ENCODE assay signal across 13 cellular contexts in genomic region chr6:35385457-35386202, GRCh38. TPM values are rescaled to one million over a fixed set of nuclear protein-coding genes. Genes with fewer than 3 reads are reported as not detected.
DNase-seq lines count a peak whose midpoint lies in the region; ATAC-seq, FAIRE-seq and TF ChIP-seq lines count a peak whose summit lies in the region.
"Had no signal": no experiment of that assay in that cellular context is flagged by ENCODE, and none has a peak within 500 bp of the region (broad histone marks: within the 10 kb centered on the region; RNA-seq: fewer than 3 reads in every experiment).

No MANE protein-coding gene starts in this region.

- H3K4me3 Mint-ChIP-seq in activated naive CD8-positive, alpha-beta T cell, result no peak overlapping the region
- H3K4me3 Mint-ChIP-seq in activated naive CD8-positive, alpha-beta T cell treated with anti-CD3 and anti-CD28 coated beads for 36 hours, result no peak overlapping the region
- H3K4me3 Mint-ChIP-seq: activated CD4-positive, alpha-beta T cell treated with anti-CD3 and anti-CD28 coated beads, Interleukin-2, amount 10 ng/mL, durations not matched to agents 24 days and 14 days had no signal

- H3K4me3 ChIP-seq in astrocyte of the spinal cord (ENCODE audit: low read depth, low read length), result no peak overlapping the region
- H3K4me3 ChIP-seq in HepG2 (replicated peaks in 1 of 3; ENCODE audit: insufficient read depth in 1 of 3, low read depth in 2 of 3, low read length in 3 of 3), result peak overlapping the region in 1 of 3 experiments; percentile 48; a peak in 2 of 6 replicates
- H3K4me3 ChIP-seq: BLaER1 had no signal

- H3K4me1 ChIP-seq in HepG2 (ENCODE audit: insufficient read depth, low read length), result peaks cover 18% of the 10 kb centered on the region

- no peak overlapping the region for H2AFZ ChIP-seq in HepG2 (ENCODE audit: low read length)

- H3K27me3 Mint-ChIP-seq in activated naive CD8-positive, alpha-beta T cell, result no peaks in the 10 kb centered on the region
- no peaks in the 10 kb centered on the region for H3K27me3 Mint-ChIP-seq in activated naive CD8-positive, alpha-beta T cell treated with anti-CD3 and anti-CD28 coated beads for 36 hours
- H3K27me3 Mint-ChIP-seq: activated CD4-positive, alpha-beta T cell treated with anti-CD3 and anti-CD28 coated beads, Interleukin-2, amount 10 ng/mL, durations not matched to agents 24 days and 14 days had no signal

- CTCF ChIA-PET in HepG2 (lab: Yijun Ruan, JAX; ENCODE audit: low intra/inter-chr PET ratio, low total read pairs), result interaction anchor here (1.1 kb wide), 1 partner anchor 43 kb away, joined by 4 read pairs; the partner anchor contains the start of gene PPARD

- no peaks in the 10 kb centered on the region for H4K20me1 ChIP-seq in HepG2 (ENCODE audit: insufficient read depth, low read length)

- POLR2A ChIA-PET in HepG2 (lab: Yijun Ruan, JAX), result no interaction called here

- TF ChIP-seq POLR2A in HepG2 (IDR thresholded peaks at IDR 0.05; ENCODE audit: insufficient read depth in 1 of 2, low read depth in 2 of 2, low read length in 2 of 2), result no peak

- no peaks in the 10 kb centered on the region for H3K9me3 Mint-ChIP-seq in activated naive CD8-positive, alpha-beta T cell (ENCODE audit: low read depth)
- H3K9me3 Mint-ChIP-seq in activated naive CD8-positive, alpha-beta T cell treated with anti-CD3 and anti-CD28 coated beads for 36 hours, result peaks cover 3% of the 10 kb centered on the region
- no peaks in the 10 kb centered on the region for H3K9me3 Mint-ChIP-seq in activated naive CD4-positive, alpha-beta T cell treated with anti-CD3 and anti-CD28 coated beads, Interleukin-2, amount 50 U/mL, for 72 hours
- H3K9me3 Mint-ChIP-seq: activated CD4-positive, alpha-beta T cell treated with anti-CD3 and anti-CD28 coated beads, Interleukin-2, amount 10 ng/mL, durations not matched to agents 24 days and 14 days had no signal

- H3K4me1 Mint-ChIP-seq in activated naive CD8-positive, alpha-beta T cell (ENCODE audit: low read depth), result peaks cover 32% of the 10 kb centered on the region
- H3K4me1 Mint-ChIP-seq in activated naive CD8-positive, alpha-beta T cell treated with anti-CD3 and anti-CD28 coated beads for 36 hours, result peaks cover 13% of the 10 kb centered on the region

- DNase-seq in activated naive CD8-positive, alpha-beta T cell treated with anti-CD3 and anti-CD28 coated beads for 36 hours, result no peak
- DNase-seq in astrocyte of the spinal cord (ENCODE audit: low read depth, low spot score), result peak; percentile 70
- DNase-seq in HepG2 (ENCODE audit: low spot score), result peak; percentile 47
- DNase-seq in urothelium cell line (ENCODE audit: low spot score), result peak; percentile 40
- DNase-seq in activated naive CD4-positive, alpha-beta T cell treated with anti-CD3 and anti-CD28 coated beads, Interleukin-2, amount 50 U/mL, for 72 hours (ENCODE audit: low spot score in 2 of 2), result no peak
- DNase-seq in NCI-H774 (lab: John Stamatoyannopoulos, UW), result no peak
- no peak for DNase-seq in caudate nucleus (lab: John Stamatoyannopoulos, UW)
- DNase-seq: activated CD4-positive, alpha-beta T cell treated with anti-CD3 and anti-CD28 coated beads, Interleukin-2, amount 10 ng/mL, durations not matched to agents 24 days and 14 days; brain microvascular endothelial cell; head of caudate nucleus had no signal

- peaks cover 8% of the 10 kb centered on the region for H3K36me3 Mint-ChIP-seq in activated naive CD8-positive, alpha-beta T cell
- peaks cover 16% of the 10 kb centered on the region for H3K36me3 Mint-ChIP-seq in activated naive CD8-positive, alpha-beta T cell treated with anti-CD3 and anti-CD28 coated beads for 36 hours
- peaks cover 6 to 19% of the 10 kb centered on the region in 2 donors for H3K36me3 Mint-ChIP-seq in activated naive CD4-positive, alpha-beta T cell treated with anti-CD3 and anti-CD28 coated beads, Interleukin-2, amount 50 U/mL, for 72 hours

- peaks cover 0 to 1% of the 10 kb centered on the region in 2 experiments; a peak in 1 of 5 replicates for H3K36me3 ChIP-seq in HepG2 (replicated peaks in 1 of 2; ENCODE audit: control insufficient read depth in 1 of 2, insufficient read depth in 2 of 2, low read length in 2 of 2)
- H3K36me3 ChIP-seq: brain microvascular endothelial cell had no signal

- peak overlapping the region; percentile 58 for H3K4me2 ChIP-seq in HepG2 (ENCODE audit: low read depth, low read length)

- TF ChIP-seq EP300 in HepG2 (IDR thresholded peaks at IDR 0.05; ENCODE audit: low read depth in 2 of 2, low read length in 2 of 2), result no peak
- no peak for TF ChIP-seq EP300 in HepG2 (CRISPR knock-in tag; IDR thresholded peaks at IDR 0.05; ENCODE audit: borderline replicate concordance)

- ATAC-seq in HepG2, result peak; percentile 93
- no peak for ATAC-seq in activated naive CD4-positive, alpha-beta T cell treated with anti-CD3 and anti-CD28 coated beads, Interleukin-2, amount 50 U/mL, for 72 hours
- ATAC-seq: Panc1 had no signal

- no TSS peak for BruUV-seq in HepG2 (replicated peaks; lab: Mats Ljungman, UMichigan)

- FAIRE-seq in HepG2 (lab: Jason Lieb, UNC) (no peak), urothelium cell line (lab: Jason Lieb, UNC) (no peak)

- in situ Hi-C loops in astrocyte of the spinal cord (cut with HindIII; ENCODE audit: low sequenced_read_pairs) (no loop called here), HepG2 (cut with HindIII; ENCODE audit: extremely low pct_ligation_motif_present, low pct_unique_long_range_greater_than_20kb) (no loop called here)

- H3K27me3 ChIP-seq in HepG2 (ENCODE audit: control insufficient read depth in 1 of 2, insufficient read depth in 2 of 2, low read length in 2 of 2), result no peaks in the 10 kb centered on the region
- H3K27me3 ChIP-seq: BLaER1, brain microvascular endothelial cell had no signal

- H3K9me3 ChIP-seq in HepG2 (ENCODE audit: low read length), result no peaks in the 10 kb centered on the region

- H3K9ac ChIP-seq in HepG2 (ENCODE audit: insufficient read depth, low read depth, low read length), result no peak overlapping the region
- H3K9ac ChIP-seq: BLaER1 had no signal

- peak overlapping the region; percentile 65 for H3K27ac ChIP-seq in HepG2 (ENCODE audit: extremely low read length, insufficient read depth, low read length)
- no peak overlapping the region for H3K27ac ChIP-seq in caudate nucleus (ENCODE audit: low read depth, low read length)
- H3K27ac ChIP-seq: brain microvascular endothelial cell had no signal

- H3K79me2 ChIP-seq in HepG2 (ENCODE audit: insufficient read depth, low read length), result no peaks in the 10 kb centered on the region

- intact Hi-C loops in HepG2 (cut with micrococcal nuclease; ENCODE audit: unreplicated experiment), result no loop called here

- no peak for TF ChIP-seq RAD21 in HepG2 (CRISPR knock-in tag; IDR thresholded peaks at IDR 0.05)

- WGBS in HepG2 (ENCODE audit: low lambda C conversion rate), result 23% methylated on average over 12 of the region's 14 CpGs

- no peak for TF ChIP-seq CTCF in astrocyte of the spinal cord (IDR thresholded peaks at IDR 0.05; ENCODE audit: low read depth, low read length)
- no peak for TF ChIP-seq CTCF in HepG2 (CRISPR knock-in tag; IDR thresholded peaks at IDR 0.05)

- H3K27ac Mint-ChIP-seq in activated naive CD8-positive, alpha-beta T cell, result peak overlapping the region; percentile 64
- no peak overlapping the region for H3K27ac Mint-ChIP-seq in activated naive CD8-positive, alpha-beta T cell treated with anti-CD3 and anti-CD28 coated beads for 36 hours
- peak overlapping the region in 1 of 2 donors; percentile 83 for H3K27ac Mint-ChIP-seq in activated naive CD4-positive, alpha-beta T cell treated with anti-CD3 and anti-CD28 coated beads, Interleukin-2, amount 50 U/mL, for 72 hours
- H3K27ac Mint-ChIP-seq: activated CD4-positive, alpha-beta T cell treated with anti-CD3 and anti-CD28 coated beads, Interleukin-2, amount 10 ng/mL, durations not matched to agents 24 days and 14 days had no signal

TF ChIP-seq in HepG2, 621 proteins besides CTCF, POLR2A, EP300 and RAD21 (continues in another document):
- peak; percentile 30; the same call in 1 of the 2 replicates for TF ChIP-seq KDM1A (CRISPR knock-in tag; IDR thresholded peaks at IDR 0.05)
- no peak for TF ChIP-seq ATAD3A (CRISPR knock-in tag; IDR thresholded peaks at IDR 0.05)

RNA-seq across cellular contexts. Expression of gene PPARD, which starts 43.3 kb away (rescaled TPM):
- total RNA-seq in activated naive CD8-positive, alpha-beta T cell treated with anti-CD3 and anti-CD28 coated beads for 36 hours, result 10 to 100 TPM; 17.0 to 17.8 TPM
- 5.8 and 6.1 TPM in 2 replicates for total RNA-seq in HepG2 (2016; rRNA removed; fragmentation: Illumina TruSeq; extraction: Trizol)
- total RNA-seq in HepG2 (2016; cell fraction: cytosol; rRNA removed; fragmentation: Illumina TruSeq; extraction: Trizol; ENCODE audit: low read depth), result 2.7 and 2.8 TPM in 2 replicates
- 4.8 and 5.7 TPM in 2 replicates for total RNA-seq in HepG2 (2016; cell fraction: insoluble cytoplasmic fraction; rRNA removed; fragmentation: Illumina TruSeq; extraction: Trizol)
- total RNA-seq in HepG2 (2016; cell fraction: membrane; rRNA removed; fragmentation: Illumina TruSeq; extraction: Trizol), result 6.6 and 7.6 TPM in 2 replicates
- 3.7 and 4.7 TPM in 2 replicates for total RNA-seq in HepG2 (2016; cell fraction: nucleus; rRNA removed; fragmentation: Illumina TruSeq; extraction: Trizol)
- polyA plus RNA-seq in HepG2 (2011; rRNA removed), result 13.3 and 16.2 TPM in 2 replicates
- polyA plus RNA-seq in HepG2 (2011; cell fraction: cytosol; rRNA removed), result 11.1 and 13.7 TPM in 2 replicates
- polyA plus RNA-seq in HepG2 (2011; cell fraction: nucleus; rRNA removed), result 26.3 and 29.6 TPM in 2 replicates
- 10.1 and 11.2 TPM in 2 replicates for polyA plus RNA-seq in HepG2 (2012)
- polyA plus RNA-seq in HepG2 (2016; cell fraction: cytosol; fragmentation: Illumina TruSeq; extraction: Trizol; ENCODE audit: low read depth), result 1.9 and 2.4 TPM in 2 replicates
- 7.9 and 11.5 TPM in 2 replicates for polyA plus RNA-seq in HepG2 (2016; cell fraction: insoluble cytoplasmic fraction; fragmentation: Illumina TruSeq; extraction: Trizol; ENCODE audit: low read depth)
- 7.6 and 8.0 TPM in 2 replicates for polyA plus RNA-seq in HepG2 (2016; cell fraction: membrane; fragmentation: Illumina TruSeq; extraction: Trizol; ENCODE audit: low read depth)
- 16.8 and 19.6 TPM in 2 replicates for polyA plus RNA-seq in HepG2 (2016; cell fraction: nucleus; fragmentation: Illumina TruSeq; extraction: Trizol; ENCODE audit: insufficient read depth, low read depth)
- 8.4 and 18.8 TPM in 2 replicates for polyA minus RNA-seq in HepG2 (2011; rRNA and poly(A)+ RNA removed; ENCODE audit: low replicate concordance)
- 6.6 and 6.9 TPM in 2 replicates for polyA minus RNA-seq in HepG2 (2011; cell fraction: cytosol; rRNA and poly(A)+ RNA removed)
- 5.6 and 5.7 TPM in 2 replicates for polyA minus RNA-seq in HepG2 (2011; cell fraction: nucleus; rRNA and poly(A)+ RNA removed)
- total RNA-seq in activated naive CD4-positive, alpha-beta T cell treated with anti-CD3 and anti-CD28 coated beads, Interleukin-2, amount 50 U/mL, for 72 hours, result 10 to 100 TPM; 23.2 to 25.1 TPM

Comparison
In these comparisons a context has a peak if more than half of its experiments do, and no peak if none do; other contexts are left out.
1. DNase-seq: peak in astrocyte of the spinal cord (single experiment), HepG2 (single experiment) and urothelium cell line (single experiment); none in activated naive CD8-positive, alpha-beta T cell treated with anti-CD3 and anti-CD28 coated beads for 36 hours (single experiment), activated naive CD4-positive, alpha-beta T cell treated with anti-CD3 and anti-CD28 coated beads, Interleukin-2, amount 50 U/mL, for 72 hours (0 of 2), NCI-H774 (single experiment) and caudate nucleus (0 of 61).